8 cellular contexts compared by ENCODE assay signal in genomic region chr7:142323706-142324105, GRCh38.
DNase-seq lines count a peak whose midpoint lies in the region; ATAC-seq and TF ChIP-seq lines count a peak whose summit lies in the region.

No MANE protein-coding gene starts in this region.

- H3K4me1 ChIP-seq in OCI-LY7 (ENCODE audit: insufficient read depth, low read length, poor library complexity, severe bottlenecking) (peaks cover 33% of the 10 kb centered on the region), mucosa of descending colon (ENCODE audit: low read depth) (no peaks in the 10 kb centered on the region)

- H3K36me3 ChIP-seq in OCI-LY7 (ENCODE audit: insufficient read depth, low read length) (no peaks in the 10 kb centered on the region), mucosa of descending colon (ENCODE audit: low read depth) (no peaks in the 10 kb centered on the region)

- H3K4me3 ChIP-seq in OCI-LY7 (ENCODE audit: low read depth, low read length, poor library complexity, severe bottlenecking) (no peak overlapping the region), mucosa of descending colon (no peak overlapping the region)

- no peak overlapping the region for H3K27ac ChIP-seq in OCI-LY7 (ENCODE audit: low read depth, low read length, poor library complexity, severe bottlenecking)

- CTCF ChIA-PET in OCI-LY7 (lab: Charles Lee; ENCODE audit: unreplicated experiment) = interaction anchor here (0.6 to 1.4 kb wide), 4 partner anchors 9 to 759 kb away, joined by 3 to 7 read pairs (median 4); no protein-coding TSS in a partner anchor

- DNase-seq in A172 (ENCODE audit: low spot score) (peak; percentile 27), OCI-LY7 (ENCODE audit: low spot score) (peak; percentile 65), amygdala (lab: John Stamatoyannopoulos, UW) (peak in 39 of 56 donors; percentile 7 to 73 (median 38)), mucosa of descending colon (peak in 2 of 3 donors; percentile 24 to 42), HPDE6-E6E7 (ENCODE audit: extremely low spot score) (no peak), NCI-H1105 treated with DMSO at 0.1 percent for 48 hours (lab: John Stamatoyannopoulos, UW) (no peak)

- no peaks in the 10 kb centered on the region for H4K20me1 ChIP-seq in OCI-LY7 (ENCODE audit: insufficient read depth, low read length)

- BruUV-seq in OCI-LY7 (replicated peaks; lab: Mats Ljungman, UMichigan) = no TSS peak

- TF ChIP-seq CTCF in OCI-LY7 (conservative IDR thresholded peaks at IDR 0.05; ENCODE audit: low read length) = peak; percentile 82
- no peak for TF ChIP-seq CTCF in mucosa of descending colon (IDR thresholded peaks at IDR 0.05)

- H3K4me2 ChIP-seq in OCI-LY7 (ENCODE audit: low read length) = 0 out of 2 replicates have a peak overlapping the region, but pooled peaks have one; percentile 0

- no peaks in the 10 kb centered on the region for H3K9me2 ChIP-seq in OCI-LY7 (ENCODE audit: insufficient read depth, low read length)

- H3K9me3 ChIP-seq in OCI-LY7 (ENCODE audit: low read length) (no peaks in the 10 kb centered on the region), mucosa of descending colon (no peaks in the 10 kb centered on the region)

- intact Hi-C loops in OCI-LY7 (cut with micrococcal nuclease; ENCODE audit: unreplicated experiment) = no loop called here
- intact Hi-C loops in mucosa of descending colon (cut with DNase I, micrococcal nuclease) = no loop called here

- no peaks in the 10 kb centered on the region for H3K79me2 ChIP-seq in OCI-LY7 (ENCODE audit: insufficient read depth, low read depth, low read length)

- peak overlapping the region; percentile 75; the same call in 1 of the 2 replicates for H2AFZ ChIP-seq in OCI-LY7 (ENCODE audit: low read length)

- POLR2A ChIA-PET in OCI-LY7 (lab: Charles Lee) = interaction anchor here (1.0 kb wide), 1 partner anchor 20 kb away, joined by 3 read pairs; no protein-coding TSS in a partner anchor

- peak; percentile 50 for ATAC-seq in GM18511 (IDR thresholded peaks at IDR 0.05; ENCODE audit: unreplicated experiment)
- ATAC-seq in mucosa of descending colon = peak; percentile 74
- ATAC-seq in HG02763 (IDR thresholded peaks at IDR 0.05; ENCODE audit: unreplicated experiment) = no peak

Comparison
In these comparisons a context has a peak if more than half of its experiments do, and no peak if none do; other contexts are left out.
1. DNase-seq: peak in A172 (single experiment), OCI-LY7 (single experiment), amygdala (39 of 56) and mucosa of descending colon (2 of 3); none in HPDE6-E6E7 (single experiment) and NCI-H1105 treated with DMSO at 0.1 percent for 48 hours (single experiment).